8 cellular contexts compared by ENCODE assay signal in genomic region chr12:107607464-107608392, GRCh38.
DNase-seq lines count a peak whose midpoint lies in the region; ATAC-seq lines count a peak whose summit lies in the region.

No MANE protein-coding gene starts in this region.

- H3K27ac ChIP-seq in effector memory CD4-positive, alpha-beta T cell (ENCODE audit: insufficient read depth, low read length, poor library complexity, severe bottlenecking), result no peak overlapping the region

- H3K4me1 ChIP-seq in effector memory CD4-positive, alpha-beta T cell (ENCODE audit: control insufficient read depth, insufficient read depth, low read length, poor library complexity, severe bottlenecking), result no peaks in the 10 kb centered on the region

- H3K9me3 ChIP-seq in effector memory CD4-positive, alpha-beta T cell (ENCODE audit: control insufficient read depth, low read length), result no peaks in the 10 kb centered on the region

- no peak for ATAC-seq in GM19035 (IDR thresholded peaks at IDR 0.05; ENCODE audit: unreplicated experiment)

- H3K36me3 ChIP-seq in effector memory CD4-positive, alpha-beta T cell (ENCODE audit: control insufficient read depth, insufficient read depth, low read length), result no peaks in the 10 kb centered on the region

- DNase-seq in DMS79 treated with DMSO at 0.1 percent for 48 hours (lab: John Stamatoyannopoulos, UW) (peak; percentile 87), HS-27A (ENCODE audit: low read depth) (peak; percentile 43), NCI-H82 (lab: John Stamatoyannopoulos, UW) (peak; percentile 92), medulla oblongata (ENCODE audit: extremely low spot score) (peak; percentile 78)
- DNase-seq in activated CD8-positive, alpha-beta memory T cell treated with anti-CD3 and anti-CD28 coated beads for 1 hour (ENCODE audit: extremely low read depth in 1 of 2, low read depth in 1 of 2), result peak; percentile 57 to 70
- peak; percentile 51 to 73 (median 57) for DNase-seq in effector memory CD4-positive, alpha-beta T cell
- DNase-seq in stimulated activated CD8-positive, alpha-beta memory T cell treated with anti-CD3 and anti-CD28 coated beads, Interleukin-12 subunit alpha, Interleukin-12 subunit beta, amount 100 ng/mL, for 4 hours (ENCODE audit: low read depth), result peak; percentile 52

- H3K27me3 ChIP-seq in effector memory CD4-positive, alpha-beta T cell (replicated peaks; ENCODE audit: control insufficient read depth, insufficient read depth, low read length, poor library complexity, severe bottlenecking), result no peaks in the 10 kb centered on the region

- H3K4me3 ChIP-seq in effector memory CD4-positive, alpha-beta T cell (ENCODE audit: insufficient read depth, low read depth, low read length, poor library complexity, severe bottlenecking), result no peak overlapping the region
